In genomic region chr9:87886210-87887150, GRCh38 we compare ENCODE assay signal across 30 cellular contexts. TPM values are rescaled to one million over a fixed set of nuclear protein-coding genes. Genes with fewer than 3 reads are reported as not detected.
"Had no signal": no experiment of that assay in that cellular context is flagged by ENCODE, and none has a peak within 500 bp of the region (broad histone marks: within the 10 kb centered on the region; RNA-seq: fewer than 3 reads in every experiment).

No MANE protein-coding gene starts in this region.

- H3K4me3 ChIP-seq: esophagus squamous epithelium, heart right ventricle, left ventricle myocardium inferior, lung, right lobe of liver, stomach, thyroid gland had no signal

- H3K36me3 ChIP-seq: esophagus squamous epithelium, heart right ventricle, left ventricle myocardium inferior, right lobe of liver, stomach, thyroid gland, WERI-Rb-1 had no signal

- H3K4me1 ChIP-seq: esophagus squamous epithelium, heart right ventricle, left ventricle myocardium inferior, right lobe of liver, stomach, thyroid gland had no signal

- H3K9me3 ChIP-seq: esophagus squamous epithelium, heart right ventricle, left ventricle myocardium inferior, right lobe of liver, stomach, thyroid gland had no signal

- DNase-seq: activated CD4-positive, alpha-beta T cell treated with anti-CD3 and anti-CD28 coated beads for 48 hours; activated CD8-positive, alpha-beta T cell treated with anti-CD3 and anti-CD28 coated beads for 36 hours; activated naive CD4-positive, alpha-beta T cell; activated T-cell treated with anti-CD3 and anti-CD28 coated beads for 4 hours; activated T-cell treated with anti-CD3 and anti-CD28 coated beads, Interleukin-2, amount 50 U/mL, for 72 hours; dermis blood vessel endothelial cell; effector CD4-positive, alpha-beta T cell; esophagus squamous epithelium; foreskin melanocyte; heart right ventricle; left ventricle myocardium inferior; mesendoderm; right lobe of liver; stimulated activated CD4-positive, alpha-beta T cell treated with anti-CD3 and anti-CD28 coated beads, Interleukin-4, amount 100 ng/mL, for 4 hours; stimulated activated naive B cell treated with anti-CD40 and anti-IgM and Interleukin-4, amounts not matched to agents 10 μg/mL and 1 μg/mL and 100 μg/mL, for 72 hours; stomach; T-helper 9 cell; thyroid gland; WERI-Rb-1 had no signal

- ATAC-seq: activated CD4-positive, CD25-positive, alpha-beta regulatory T cell treated with anti-CD3 and anti-CD28 coated beads, Interleukin-2, amount 50 U/mL, for 24 hours; activated CD8-positive, alpha-beta T cell treated with anti-CD3 and anti-CD28 coated beads for 36 hours; activated naive CD4-positive, alpha-beta T cell treated with anti-CD3 and anti-CD28 coated beads, Interleukin-2, amount 50 U/mL, for 72 hours; activated T-cell treated with anti-CD3 and anti-CD28 coated beads, Interleukin-2, amount 50 U/mL, for 72 hours; heart right ventricle; natural killer cell treated with Interleukin-12 subunit alpha and Interleukin-12 subunit beta and Interleukin-15 and Interleukin-18, amount 100 ng/mL, for 72 hours; right lobe of liver; stimulated activated naive B cell treated with anti-CD40 and anti-IgM and Interleukin-4, amounts not matched to agents 10 μg/mL and 1 μg/mL and 100 μg/mL, for 72 hours had no signal

RNA-seq across cellular contexts. Expression of gene SPATA31E1, which starts 3.8 kb away (rescaled TPM):
- total RNA-seq: activated CD8-positive, alpha-beta T cell treated with anti-CD3 and anti-CD28 coated beads for 36 hours; activated naive CD4-positive, alpha-beta T cell treated with anti-CD3 and anti-CD28 coated beads, Interleukin-2, amount 50 U/mL, for 72 hours; activated T-cell treated with anti-CD3 and anti-CD28 coated beads, Interleukin-2, amount 50 U/mL, for 72 hours; bronchial epithelial cell; dermis blood vessel endothelial cell; esophagus squamous epithelium; glomerular endothelial cell; heart right ventricle; left ventricle myocardium inferior; lung; mononuclear cell; myocyte; natural killer cell treated with Interleukin-12 subunit alpha and Interleukin-12 subunit beta and Interleukin-15 and Interleukin-18, amount 100 ng/mL, for 72 hours; right lobe of liver; skeletal muscle tissue; stomach; urinary bladder had no signal

RNA-seq across cellular contexts. Expression of gene SPATA31C1, which starts 31.3 kb away (rescaled TPM):
- total RNA-seq: activated CD8-positive, alpha-beta T cell treated with anti-CD3 and anti-CD28 coated beads for 36 hours; activated naive CD4-positive, alpha-beta T cell treated with anti-CD3 and anti-CD28 coated beads, Interleukin-2, amount 50 U/mL, for 72 hours; activated T-cell treated with anti-CD3 and anti-CD28 coated beads, Interleukin-2, amount 50 U/mL, for 72 hours; bronchial epithelial cell; dermis blood vessel endothelial cell; esophagus squamous epithelium; glomerular endothelial cell; heart right ventricle; left ventricle myocardium inferior; lung; mononuclear cell; myocyte; natural killer cell treated with Interleukin-12 subunit alpha and Interleukin-12 subunit beta and Interleukin-15 and Interleukin-18, amount 100 ng/mL, for 72 hours; osteoblast; right lobe of liver; skeletal muscle tissue; stomach; thyroid gland had no signal
